14 cellular contexts compared by ENCODE assay signal in the genomic region with DNA sequence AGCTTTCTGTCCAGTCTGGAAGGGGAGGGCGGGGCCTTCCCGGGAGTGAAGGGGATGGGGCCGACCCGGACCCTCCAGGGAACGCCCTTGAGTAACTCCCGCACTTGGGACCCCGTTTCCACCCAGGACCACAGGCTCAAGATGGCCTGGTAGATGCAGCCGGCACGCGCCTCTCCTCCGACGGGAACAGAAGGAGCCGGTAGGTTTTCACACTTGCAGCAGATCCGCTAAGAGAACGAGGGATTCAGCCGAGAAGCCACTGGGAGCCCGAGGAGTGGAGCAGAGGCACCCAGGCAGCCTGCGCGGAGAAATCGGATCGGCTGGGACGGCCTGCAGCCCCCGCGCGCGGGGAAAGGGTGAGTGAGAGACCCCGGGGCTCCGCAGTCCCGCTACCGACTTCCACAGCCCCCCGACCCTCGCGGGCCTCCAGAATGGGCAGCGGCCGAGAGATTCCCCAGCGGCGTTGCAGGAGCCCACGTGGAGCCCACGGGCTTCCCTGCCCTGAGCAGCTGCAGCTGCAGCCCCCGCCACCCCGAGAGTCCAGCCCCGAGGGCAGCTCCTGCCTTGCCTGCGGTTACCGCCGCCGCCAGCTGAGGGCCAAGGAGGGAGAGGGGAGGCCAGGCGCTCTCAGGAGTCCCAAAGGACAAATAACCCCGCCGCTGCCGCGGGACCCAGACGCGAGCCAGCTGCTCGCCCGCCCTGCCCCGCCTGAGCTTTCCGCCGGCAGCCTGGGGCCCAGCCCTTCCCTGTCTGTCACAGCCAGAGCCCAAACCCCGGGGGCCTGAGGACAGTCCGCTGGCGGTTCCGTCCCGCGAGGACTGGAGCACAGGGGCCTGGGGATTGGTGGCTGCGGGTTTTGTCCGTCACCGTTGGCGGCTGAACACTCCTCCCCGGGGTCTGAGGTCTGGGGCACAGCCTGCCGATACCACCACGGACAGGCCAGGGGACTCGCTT. TPM values are rescaled to one million over a fixed set of nuclear protein-coding genes. Genes with fewer than 3 reads are reported as not detected.
DNase-seq lines count a peak whose midpoint lies in the region; ATAC-seq lines count a peak whose summit lies in the region.
"Had no signal": no experiment of that assay in that cellular context is flagged by ENCODE, and none has a peak within 500 bp of the region (broad histone marks: within the 10 kb centered on the region; RNA-seq: fewer than 3 reads in every experiment).

No MANE protein-coding gene starts in this region.

- H3K27me3 ChIP-seq in BLaER1 treated with 17β-estradiol and CSF1 and Interleukin-3, amounts not matched to agents 10 nM and 100 nM, result peaks cover 0 to 35% (median 0%) of the 10 kb centered on the region in 11 experiments; a peak in 10 of 22 replicates
- no peaks in the 10 kb centered on the region; the same call in 1 of the 2 replicates for H3K27me3 ChIP-seq in HUES48 (ENCODE audit: control insufficient read depth, insufficient read depth, low read length)

- peak; percentile 73 for DNase-seq in ecto neural progenitor cell (ENCODE audit: low spot score)
- peak; percentile 47 for DNase-seq in myocyte (ENCODE audit: low read depth)
- no peak for DNase-seq in COR-L47 (lab: John Stamatoyannopoulos, UW)
- DNase-seq in stimulated activated naive B cell treated with anti-CD40 and anti-IgM and Interleukin-4, amounts not matched to agents 10 μg/mL and 1 μg/mL and 100 μg/mL, for 72 hours, result no peak
- DNase-seq: effector memory CD8-positive, alpha-beta T cell; SHP77 treated with DMSO at 0.1 percent for 48 hours; stimulated activated CD4-positive, alpha-beta T cell treated with anti-CD3 and anti-CD28 coated beads, Interleukin-2, amount 100 ng/mL, for 48 hours had no signal

- H3K9ac ChIP-seq in BLaER1 treated with 17β-estradiol and CSF1 and Interleukin-3, amounts not matched to agents 10 nM and 100 nM, result peak overlapping the region; percentile 31 to 75 (median 59); a peak in 21 of 22 replicates
- peak overlapping the region; percentile 87 for H3K9ac ChIP-seq in HUES48 (ENCODE audit: low read depth, low read length)

- ATAC-seq in HG02571 (IDR thresholded peaks at IDR 0.05; ENCODE audit: unreplicated experiment) (no peak), HG03159 (IDR thresholded peaks at IDR 0.05; ENCODE audit: unreplicated experiment) (no peak)
- ATAC-seq in stimulated activated naive B cell treated with anti-CD40 and anti-IgM and Interleukin-4, amounts not matched to agents 10 μg/mL and 1 μg/mL and 100 μg/mL, for 72 hours (replicated peaks), result no peak
- ATAC-seq: effector memory CD8-positive, alpha-beta T cell had no signal

- H3K9me3 ChIP-seq in BLaER1 treated with 17β-estradiol and CSF1 and Interleukin-3, amounts not matched to agents 10 nM and 100 nM (replicated peaks in 1 of 11), result peaks cover 40 to 45% (median 42%) of the 10 kb centered on the region in 11 experiments
- H3K9me3 ChIP-seq in HUES48 (ENCODE audit: control insufficient read depth, insufficient read depth, low read length), result no peaks in the 10 kb centered on the region
- H3K9me3 ChIP-seq: prostate gland had no signal

- H3K4me1 ChIP-seq in BLaER1 treated with 17β-estradiol and CSF1 and Interleukin-3, amounts not matched to agents 10 nM and 100 nM, result peaks cover 13 to 24% (median 21%) of the 10 kb centered on the region in 10 experiments; a peak in 18 of 20 replicates
- peaks cover 28% of the 10 kb centered on the region for H3K4me1 ChIP-seq in HUES48 (ENCODE audit: control insufficient read depth, insufficient read depth, low read length)
- H3K4me1 ChIP-seq: prostate gland had no signal

- peaks cover 10 to 15% of the 10 kb centered on the region in 2 donors for H3K9me3 Mint-ChIP-seq in stimulated activated naive B cell treated with anti-CD40 and anti-IgM and Interleukin-4, amounts not matched to agents 10 μg/mL and 1 μg/mL and 100 μg/mL, for 72 hours

- peak overlapping the region; percentile 83 to 98 (median 95) for H3K4me2 ChIP-seq in BLaER1 treated with 17β-estradiol and CSF1 and Interleukin-3, amounts not matched to agents 10 nM and 100 nM

- H3K36me3 Mint-ChIP-seq in stimulated activated naive B cell treated with anti-CD40 and anti-IgM and Interleukin-4, amounts not matched to agents 10 μg/mL and 1 μg/mL and 100 μg/mL, for 72 hours, result peaks cover 4 to 20% of the 10 kb centered on the region in 2 donors

- peak overlapping the region in 7 of 11 experiments; percentile 31 to 73 (median 68); a peak in 11 of 22 replicates for H3K27ac ChIP-seq in BLaER1 treated with 17β-estradiol and CSF1 and Interleukin-3, amounts not matched to agents 10 nM and 100 nM
- H3K27ac ChIP-seq in HUES48 (ENCODE audit: low read depth, low read length), result peak overlapping the region; percentile 78
- H3K27ac ChIP-seq: C4-2B, prostate gland had no signal

- peak overlapping the region; percentile 42 to 67 (median 56) for H3K4me3 ChIP-seq in BLaER1 treated with 17β-estradiol and CSF1 and Interleukin-3, amounts not matched to agents 10 nM and 100 nM
- H3K4me3 ChIP-seq in HUES48 (ENCODE audit: low read depth, low read length), result peak overlapping the region; percentile 81
- H3K4me3 ChIP-seq: prostate gland had no signal

- H3K27ac Mint-ChIP-seq in stimulated activated naive B cell treated with anti-CD40 and anti-IgM and Interleukin-4, amounts not matched to agents 10 μg/mL and 1 μg/mL and 100 μg/mL, for 72 hours, result no peak overlapping the region
- H3K27ac Mint-ChIP-seq: effector memory CD8-positive, alpha-beta T cell had no signal

- H4K20me1 ChIP-seq in BLaER1 treated with 17β-estradiol and CSF1 and Interleukin-3, amounts not matched to agents 10 nM and 100 nM, result no peaks in the 10 kb centered on the region

- peaks cover 0 to 12% (median 0%) of the 10 kb centered on the region in 11 experiments; a peak in 2 of 22 replicates for H3K36me3 ChIP-seq in BLaER1 treated with 17β-estradiol and CSF1 and Interleukin-3, amounts not matched to agents 10 nM and 100 nM
- H3K36me3 ChIP-seq in HUES48 (ENCODE audit: control insufficient read depth, insufficient read depth, low read length), result peaks cover 32% of the 10 kb centered on the region
- H3K36me3 ChIP-seq: prostate gland had no signal

- peak overlapping the region in 1 of 2 donors; percentile 31 for H3K4me3 Mint-ChIP-seq in stimulated activated naive B cell treated with anti-CD40 and anti-IgM and Interleukin-4, amounts not matched to agents 10 μg/mL and 1 μg/mL and 100 μg/mL, for 72 hours
- H3K4me3 Mint-ChIP-seq: stimulated activated naive CD8-positive, alpha-beta T cell treated with anti-CD3 and anti-CD28 coated beads, Interleukin-15, Interleukin-2, amounts not matched to agents 100 ng/mL and 50 ng/mL, for 24 hours had no signal

- H3K27me3 Mint-ChIP-seq in stimulated activated naive B cell treated with anti-CD40 and anti-IgM and Interleukin-4, amounts not matched to agents 10 μg/mL and 1 μg/mL and 100 μg/mL, for 72 hours, result peaks cover 44 to 67% of the 10 kb centered on the region in 2 donors

- peaks cover 0 to 2% of the 10 kb centered on the region in 2 donors for H3K4me1 Mint-ChIP-seq in stimulated activated naive B cell treated with anti-CD40 and anti-IgM and Interleukin-4, amounts not matched to agents 10 μg/mL and 1 μg/mL and 100 μg/mL, for 72 hours

RNA-seq across cellular contexts. Expression of a gene that starts 21.8 kb away (rescaled TPM):
- 28.7 and 28.8 TPM in 2 replicates for total RNA-seq in myocyte
- 71.2 TPM for polyA plus RNA-seq in myocyte (2012)

RNA-seq across cellular contexts. Expression of a gene that starts 54.9 kb away (rescaled TPM):
- 314 and 333 TPM in 2 replicates for total RNA-seq in myocyte
- 515 TPM for polyA plus RNA-seq in myocyte (2012)

Comparison
In these comparisons a context has a peak if more than half of its experiments do, and no peak if none do; other contexts are left out.
1. DNase-seq: peak in ecto neural progenitor cell (single experiment) and myocyte (single experiment); none in COR-L47 (single experiment) and stimulated activated naive B cell treated with anti-CD40 and anti-IgM and Interleukin-4, amounts not matched to agents 10 μg/mL and 1 μg/mL and 100 μg/mL, for 72 hours (single experiment).